19 cellular contexts compared by ENCODE assay signal in the genomic region with DNA sequence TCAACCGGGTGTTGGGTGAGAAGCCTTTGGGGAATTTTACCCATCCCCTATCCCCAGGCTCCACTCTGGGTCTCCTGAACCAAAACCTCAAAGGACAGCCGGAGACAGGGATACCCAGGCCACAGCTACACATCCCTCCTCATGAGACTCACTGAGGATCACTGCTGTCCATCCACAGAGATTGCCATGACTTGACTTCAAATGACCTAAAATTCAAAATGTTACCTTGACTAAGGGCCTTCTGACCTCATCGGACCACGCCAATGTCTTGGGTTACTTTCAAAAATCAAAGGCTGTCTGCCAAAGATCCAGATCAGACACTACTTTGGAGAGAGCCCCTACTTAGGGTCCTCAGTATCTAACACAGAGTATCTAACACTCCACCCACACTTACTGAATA. TPM values are rescaled to one million over a fixed set of nuclear protein-coding genes. Genes with fewer than 3 reads are reported as not detected.
A peak's percentile ranks its signal among the peaks of the same experiment; 100 is the strongest.
DNase-seq lines count a peak whose midpoint lies in the region; ATAC-seq and TF ChIP-seq lines count a peak whose summit lies in the region.
"Had no signal": no experiment of that assay in that cellular context is flagged by ENCODE, and none has a peak within 500 bp of the region (broad histone marks: within the 10 kb centered on the region; RNA-seq: fewer than 3 reads in every experiment).

No MANE protein-coding gene starts in this region.

- H3K4me1 Mint-ChIP-seq in neural crest cell, result peaks cover 89% of the 10 kb centered on the region

- TF ChIP-seq CTCF in left ventricle myocardium inferior (IDR thresholded peaks at IDR 0.05; ENCODE audit: borderline replicate concordance) (no peak), heart right ventricle (IDR thresholded peaks at IDR 0.05) (no peak), esophagus muscularis mucosa (IDR thresholded peaks at IDR 0.05) (no peak), neural crest cell (conservative IDR thresholded peaks at IDR 0.05) (no peak), thyroid gland (IDR thresholded peaks at IDR 0.05) (no peak)

- peak overlapping the region; percentile 64 for H3K4me3 Mint-ChIP-seq in neural crest cell
- H3K4me3 Mint-ChIP-seq: CD4-positive, CD25-positive, alpha-beta regulatory T cell had no signal

- peak overlapping the region; percentile 88 for H3K27ac ChIP-seq in left ventricle myocardium inferior (replicated peaks)
- H3K27ac ChIP-seq in heart right ventricle, result peak overlapping the region in 4 of 10 donors; percentile 3 to 87 (median 82)
- peak overlapping the region; percentile 79 to 82 (median 80) for H3K27ac ChIP-seq in esophagus muscularis mucosa (replicated peaks in 1 of 4)
- peak overlapping the region; percentile 0 to 75 (median 73) for H3K27ac ChIP-seq in thyroid gland
- H3K27ac ChIP-seq: KMS-11, PC-9, RWPE1 had no signal

- no peak overlapping the region for H3K27ac Mint-ChIP-seq in neural crest cell (ENCODE audit: unreplicated experiment)

- H3K4me3 ChIP-seq in left ventricle myocardium inferior (no peak overlapping the region), heart right ventricle (no peak overlapping the region), esophagus muscularis mucosa (no peak overlapping the region), thyroid gland (replicated peaks in 1 of 3) (no peak overlapping the region)
- H3K4me3 ChIP-seq: PC-9 had no signal

- H3K27me3 Mint-ChIP-seq in neural crest cell (ENCODE audit: low read depth), result no peaks in the 10 kb centered on the region
- H3K27me3 Mint-ChIP-seq: CD4-positive, CD25-positive, alpha-beta regulatory T cell had no signal

- WGBS in heart right ventricle, 2 donors, result 97 to 99% methylated on average over 4 of the region's 4 CpGs
- 94% methylated on average over 4 of the region's 4 CpGs for WGBS in esophagus muscularis mucosa
- WGBS in thyroid gland, 2 donors, result 55 to 65% methylated on average over 3 to 4 of the region's 4 CpGs

- H3K4me1 ChIP-seq in left ventricle myocardium inferior (peaks cover 38% of the 10 kb centered on the region), heart right ventricle (peaks cover 11 to 68% (median 56%) of the 10 kb centered on the region in 9 donors), esophagus muscularis mucosa (peaks cover 0 to 74% (median 27%) of the 10 kb centered on the region in 4 donors), thyroid gland (peaks cover 0 to 51% of the 10 kb centered on the region in 2 donors)
- H3K4me1 ChIP-seq: BE2C had no signal

- no peaks in the 10 kb centered on the region for H3K9me3 Mint-ChIP-seq in neural crest cell
- H3K9me3 Mint-ChIP-seq: CD4-positive, CD25-positive, alpha-beta regulatory T cell had no signal

- intact Hi-C loops in left ventricle myocardium inferior (cut with micrococcal nuclease), result no loop called here
- intact Hi-C loops in heart right ventricle (cut with DNase I), result no loop called here
- intact Hi-C loops in esophagus muscularis mucosa (cut with DNase I), result no loop called here
- intact Hi-C loops in thyroid gland (cut with DNase I), result loop anchor here (10.0 kb wide), 1 partner anchor 54 kb away; no protein-coding TSS in a partner anchor

- TF ChIP-seq POLR2A in esophagus muscularis mucosa (IDR thresholded peaks at IDR 0.05; ENCODE audit: low read depth) (no peak), thyroid gland (IDR thresholded peaks at IDR 0.05) (no peak)

- H3K9me3 ChIP-seq in left ventricle myocardium inferior (replicated peaks) (no peaks in the 10 kb centered on the region), heart right ventricle (no peaks in the 10 kb centered on the region), esophagus muscularis mucosa (no peaks in the 10 kb centered on the region), thyroid gland (no peaks in the 10 kb centered on the region)
- H3K9me3 ChIP-seq: BE2C had no signal

- DNase-seq in left ventricle myocardium inferior, result no peak
- no peak for DNase-seq in heart right ventricle
- no peak for DNase-seq in esophagus muscularis mucosa (ENCODE audit: extremely low spot score)
- no peak for DNase-seq in neural crest cell (ENCODE audit: low read depth, low spot score)
- DNase-seq in thyroid gland, result no peak
- no peak for DNase-seq in NCI-H146 (lab: John Stamatoyannopoulos, UW)
- DNase-seq in 8988T, result no peak
- DNase-seq: BE2C; Calu3; CD4-positive, CD25-positive, alpha-beta regulatory T cell; NCI-H1417; NCI-H2029; NCI-H345; NCI-H524 treated with DMSO at 0.1 percent for 48 hours; SIG-M5 had no signal

- TF ChIP-seq EP300 in esophagus muscularis mucosa (IDR thresholded peaks at IDR 0.05), result no peak

- H3K27me3 ChIP-seq in left ventricle myocardium inferior (ENCODE audit: low read depth) (no peaks in the 10 kb centered on the region), heart right ventricle (no peaks in the 10 kb centered on the region), esophagus muscularis mucosa (no peaks in the 10 kb centered on the region), thyroid gland (no peaks in the 10 kb centered on the region)
- H3K27me3 ChIP-seq: BE2C had no signal

- peaks cover 36% of the 10 kb centered on the region for H3K36me3 Mint-ChIP-seq in neural crest cell (ENCODE audit: low read depth)

- ATAC-seq in heart right ventricle, result no peak
- ATAC-seq in GM19463 (IDR thresholded peaks at IDR 0.05; ENCODE audit: unreplicated experiment), result no peak

- H3K36me3 ChIP-seq in left ventricle myocardium inferior (peaks cover 11% of the 10 kb centered on the region), heart right ventricle (peaks cover 0 to 21% (median 0%) of the 10 kb centered on the region in 9 donors), esophagus muscularis mucosa (peaks cover 8 to 38% (median 12%) of the 10 kb centered on the region in 4 donors), thyroid gland (peaks cover 0 to 7% of the 10 kb centered on the region in 2 donors)
- H3K36me3 ChIP-seq: BE2C had no signal

RNA-seq across cellular contexts. Expression of a gene that starts 12.9 kb away (rescaled TPM):
- total RNA-seq in left ventricle myocardium inferior (21.0 TPM), heart right ventricle (10 to 100 TPM in 8 of 10 donors, 1 to 10 TPM in 2; 5.7 to 19.2 (median 13.7) TPM), esophagus muscularis mucosa (10 to 100 TPM; 17.2 to 63.4 (median 49.3) TPM), neural crest cell (66.5 and 68.5 TPM in 2 replicates), thyroid gland (10 to 100 TPM; 23.9 to 54.3 (median 42.8) TPM)
- polyA plus RNA-seq in heart right ventricle, result 1 to 10 TPM; 7.4 to 9.4 TPM
